22 cellular contexts compared by ENCODE assay signal in genomic region chr22:38959574-38959973, GRCh38. TPM values are rescaled to one million over a fixed set of nuclear protein-coding genes. Genes with fewer than 3 reads are reported as not detected.
"Had no signal": no experiment of that assay in that cellular context is flagged by ENCODE, and none has a peak within 500 bp of the region (broad histone marks: within the 10 kb centered on the region; RNA-seq: fewer than 3 reads in every experiment).

No MANE protein-coding gene starts in this region.

- H3K4me3 ChIP-seq: colonic mucosa, esophagus squamous epithelium, hepatocyte, lung, ovary, right atrium auricular region, sigmoid colon, skin epidermis, suprapubic skin, thyroid gland had no signal

- H3K9me3 Mint-ChIP-seq: nephron progenitor cell; stimulated activated effector memory CD8-positive, alpha-beta T cell treated with anti-CD3 and anti-CD28 coated beads, Interleukin-12 subunit alpha, Interleukin-12 subunit beta, amount 100 ng/mL, for 72 hours; type B pancreatic cell had no signal

- H3K27ac Mint-ChIP-seq: nephron progenitor cell, type B pancreatic cell had no signal

- H3K36me3 ChIP-seq: colonic mucosa, esophagus squamous epithelium, ovary, right atrium auricular region, sigmoid colon, suprapubic skin, thyroid gland had no signal

- H3K36me3 Mint-ChIP-seq: stimulated activated effector memory CD8-positive, alpha-beta T cell treated with anti-CD3 and anti-CD28 coated beads, Interleukin-12 subunit alpha, Interleukin-12 subunit beta, amount 100 ng/mL, for 72 hours; type B pancreatic cell had no signal

- DNase-seq: colonic mucosa; dermis blood vessel endothelial cell; esophagus squamous epithelium; foreskin keratinocyte; left colon; left ventricle myocardium superior; mesenchymal stem cell; midbrain; nephron progenitor cell; ovary; sigmoid colon; stimulated activated CD4-positive, alpha-beta T cell treated with anti-CD3 and anti-CD28 coated beads, Interleukin-12 subunit alpha, Interleukin-12 subunit beta, amount 100 ng/mL, for 4 hours; stimulated activated CD8-positive, alpha-beta memory T cell treated with anti-CD3 and anti-CD28 coated beads, Interleukin-4, amount 100 ng/mL, for 48 hours; stimulated activated naive CD8-positive, alpha-beta T cell treated with anti-CD3 and anti-CD28 coated beads, Interleukin-15, Interleukin-2, amounts not matched to agents 100 U/mL and 50 U/mL, for 24 hours; thyroid gland had no signal

- H3K27me3 ChIP-seq: colonic mucosa, esophagus squamous epithelium, hepatocyte, ovary, right atrium auricular region, sigmoid colon, thyroid gland had no signal

- ATAC-seq: foreskin keratinocyte; left colon; left ventricle myocardium superior; stimulated activated effector memory CD8-positive, alpha-beta T cell treated with anti-CD3 and anti-CD28 coated beads, Interleukin-12 subunit alpha, Interleukin-12 subunit beta, amount 100 ng/mL, for 72 hours; stimulated activated naive CD8-positive, alpha-beta T cell treated with anti-CD3 and anti-CD28 coated beads, Interleukin-15, Interleukin-2, amounts not matched to agents 100 U/mL and 50 U/mL, for 24 hours had no signal

- H3K27ac ChIP-seq: colonic mucosa, esophagus squamous epithelium, foreskin keratinocyte, hepatocyte, ovary, right atrium auricular region, sigmoid colon, skin epidermis, suprapubic skin, thyroid gland had no signal

- H3K4me3 Mint-ChIP-seq: nephron progenitor cell; stimulated activated effector memory CD8-positive, alpha-beta T cell treated with anti-CD3 and anti-CD28 coated beads, Interleukin-12 subunit alpha, Interleukin-12 subunit beta, amount 100 ng/mL, for 72 hours; type B pancreatic cell had no signal

- H3K9me3 ChIP-seq: colonic mucosa, esophagus squamous epithelium, ovary, right atrium auricular region, sigmoid colon, suprapubic skin, thyroid gland had no signal

- H3K4me1 ChIP-seq: colonic mucosa, foreskin keratinocyte, right atrium auricular region, sigmoid colon had no signal

RNA-seq across cellular contexts. Expression of gene APOBEC3A, which starts 2.2 kb away (rescaled TPM):
- total RNA-seq: dermis blood vessel endothelial cell, foreskin keratinocyte, hepatocyte had no signal
- polyA plus RNA-seq: foreskin keratinocyte, hepatocyte had no signal
